17 cellular contexts compared by ENCODE assay signal in genomic region chr4:91212140-91212681, GRCh38.
DNase-seq lines count a peak whose midpoint lies in the region; FAIRE-seq and TF ChIP-seq lines count a peak whose summit lies in the region.
"Had no signal": no experiment of that assay in that cellular context is flagged by ENCODE, and none has a peak within 500 bp of the region (broad histone marks: within the 10 kb centered on the region; RNA-seq: fewer than 3 reads in every experiment).

No MANE protein-coding gene starts in this region.

- no peaks in the 10 kb centered on the region for H3K4me1 Mint-ChIP-seq in neural progenitor cell
- H3K4me1 Mint-ChIP-seq in activated CD4-positive, alpha-beta T cell treated with anti-CD3 and anti-CD28 coated beads, Interleukin-2, amount 10 ng/mL, durations not matched to agents 24 days and 14 days: no peaks in the 10 kb centered on the region
- H3K4me1 Mint-ChIP-seq: CD4-positive, alpha-beta memory T cell had no signal

- no peaks in the 10 kb centered on the region for H3K9me3 ChIP-seq in H1 (ENCODE audit: insufficient read depth in 2 of 2, low read depth in 1 of 2, low read length in 1 of 2)
- H3K9me3 ChIP-seq in neural progenitor cell (ENCODE audit: low read depth): no peaks in the 10 kb centered on the region

- H3K27me3 Mint-ChIP-seq in neural progenitor cell (ENCODE audit: insufficient read depth, low read depth): no peaks in the 10 kb centered on the region
- no peaks in the 10 kb centered on the region for H3K27me3 Mint-ChIP-seq in activated CD4-positive, alpha-beta T cell treated with anti-CD3 and anti-CD28 coated beads, Interleukin-2, amount 10 ng/mL, durations not matched to agents 24 days and 14 days
- H3K27me3 Mint-ChIP-seq: CD4-positive, alpha-beta memory T cell had no signal

- TF ChIP-seq CTCF in H1 (IDR thresholded peaks at IDR 0.05; ENCODE audit: control extremely low read depth in 1 of 3, insufficient read depth in 1 of 3, low read depth in 1 of 3, low read length in 3 of 3): no peak
- no peak for TF ChIP-seq CTCF in neural progenitor cell (IDR thresholded peaks at IDR 0.05)

- no peak overlapping the region for H4K8ac ChIP-seq in H1 (ENCODE audit: extremely low read depth, insufficient read depth, low read length)

- H3K27me3 ChIP-seq in H1 (replicated peaks in 1 of 4; ENCODE audit: control insufficient read depth in 3 of 4, extremely low read depth in 1 of 4, insufficient read depth in 3 of 4, low read length in 3 of 4) (no peaks in the 10 kb centered on the region), neural progenitor cell (no peaks in the 10 kb centered on the region)

- no peak overlapping the region for H3K56ac ChIP-seq in H1 (replicated peaks; ENCODE audit: insufficient read length, low read depth, low read length)

- no peaks in the 10 kb centered on the region for H3K36me3 Mint-ChIP-seq in neural progenitor cell
- H3K36me3 Mint-ChIP-seq in activated CD4-positive, alpha-beta T cell treated with anti-CD3 and anti-CD28 coated beads, Interleukin-2, amount 10 ng/mL, durations not matched to agents 24 days and 14 days (ENCODE audit: low read depth): no peaks in the 10 kb centered on the region
- H3K36me3 Mint-ChIP-seq: CD4-positive, alpha-beta memory T cell had no signal

- no peak overlapping the region for H2BK12ac ChIP-seq in H1 (ENCODE audit: low read depth, low read length)

- no peak overlapping the region for H3K27ac Mint-ChIP-seq in neural progenitor cell
- H3K27ac Mint-ChIP-seq in activated CD4-positive, alpha-beta T cell treated with anti-CD3 and anti-CD28 coated beads, Interleukin-2, amount 10 ng/mL, durations not matched to agents 24 days and 14 days: no peak overlapping the region
- H3K27ac Mint-ChIP-seq: CD4-positive, alpha-beta memory T cell had no signal

- H3K9ac ChIP-seq in H1 (replicated peaks in 1 of 4; ENCODE audit: extremely low read depth in 1 of 4, low read depth in 3 of 4, low read length in 3 of 4) (no peak overlapping the region), neural progenitor cell (no peak overlapping the region)

- intact Hi-C loops in activated CD4-positive, alpha-beta T cell treated with anti-CD3 and anti-CD28 coated beads, Interleukin-2, amount 10 ng/mL, durations not matched to agents 24 days and 14 days (cut with micrococcal nuclease): no loop called here

- no peaks in the 10 kb centered on the region for H4K20me1 ChIP-seq in H1 (replicated peaks in 1 of 2; ENCODE audit: control insufficient read depth in 1 of 2, insufficient read depth in 2 of 2, low read length in 2 of 2)
- H4K20me1 ChIP-seq in neural progenitor cell (ENCODE audit: low read depth): no peaks in the 10 kb centered on the region

- H3K23me2 ChIP-seq in H1 (ENCODE audit: low read depth, low read length): no peaks in the 10 kb centered on the region

- H3F3A ChIP-seq in neural progenitor cell (ENCODE audit: low read depth): no peaks in the 10 kb centered on the region

- no peak overlapping the region for H2AK5ac ChIP-seq in H1 (ENCODE audit: low read depth, low read length)

- H3K4me2 ChIP-seq in H1 (ENCODE audit: insufficient read depth in 1 of 2, low read depth in 2 of 2, low read length in 2 of 2): no peak overlapping the region; a peak in 1 of 4 replicates
- no peak overlapping the region for H3K4me2 ChIP-seq in neural progenitor cell

- no peak overlapping the region for H2BK20ac ChIP-seq in H1 (ENCODE audit: low read length)

- H3K9me3 Mint-ChIP-seq in neural progenitor cell: peaks cover 3% of the 10 kb centered on the region
- H3K9me3 Mint-ChIP-seq in activated CD4-positive, alpha-beta T cell treated with anti-CD3 and anti-CD28 coated beads, Interleukin-2, amount 10 ng/mL, durations not matched to agents 24 days and 14 days: no peaks in the 10 kb centered on the region

- H3K79me2 ChIP-seq in H1 (ENCODE audit: control insufficient read depth in 1 of 2, insufficient read depth in 2 of 2, low read length in 2 of 2) (no peaks in the 10 kb centered on the region), neural progenitor cell (ENCODE audit: low read depth) (no peaks in the 10 kb centered on the region)

- DNase-seq in NCI-H69 (lab: John Stamatoyannopoulos, UW) (peak; percentile 5), H1 (ENCODE audit: low read depth in 1 of 2, low spot score in 2 of 2) (peak in 1 of 2 experiments; percentile 10), iPS-NIHi11 (ENCODE audit: low spot score) (peak; percentile 19), neural progenitor cell (ENCODE audit: low spot score) (peak; percentile 50), kidney glomerular epithelial cell (lab: John Stamatoyannopoulos, UW) (no peak), NK-92 (lab: John Stamatoyannopoulos, UW; ENCODE audit: unreplicated experiment) (no peak), NCI-H82 treated with DMSO at 0.1 percent for 48 hours (lab: John Stamatoyannopoulos, UW; ENCODE audit: unreplicated experiment) (no peak)
- DNase-seq in activated CD4-positive, alpha-beta T cell treated with anti-CD3 and anti-CD28 coated beads, Interleukin-2, amount 10 ng/mL, durations not matched to agents 24 days and 14 days: no peak
- DNase-seq: C1 segment of cervical spinal cord; Calu3; CD4-positive, alpha-beta memory T cell; COR-L47; DMS53; DMS79 treated with DMSO at 0.1 percent for 48 hours; H9 had no signal

- CTCF ChIA-PET in H1 (lab: Charles Lee; ENCODE audit: partially characterized antibody): interaction anchor here (0.5 kb wide), 1 partner anchor 619 kb away, joined by 4 read pairs; no protein-coding TSS in a partner anchor

- H2AFZ ChIP-seq in H1 (ENCODE audit: low read length) (no peak overlapping the region), neural progenitor cell (replicated peaks) (no peak overlapping the region)

- 42% methylated on average over 3 of the region's 3 CpGs; no CpG with 5 or more reads in 1 of the 2 experiments for WGBS in H1 (ENCODE audit: extremely low coverage in 1 of 2, insufficient coverage in 1 of 2, insufficient read length in 1 of 2, insufficient replicate concordance in 2 of 2, low coverage in 1 of 2, low lambda C conversion rate in 2 of 2, missing lambda C conversion rate in 1 of 2), 2 experiments

- no peak for TF ChIP-seq POLR2A in H1 (IDR thresholded peaks at IDR 0.05; ENCODE audit: control extremely low read depth in 1 of 2, low read depth in 2 of 2, low read length in 2 of 2)

- H2BK5ac ChIP-seq in H1 (ENCODE audit: low read depth, low read length): no peak overlapping the region

- FAIRE-seq in H1 (lab: Jason Lieb, UNC): peak; percentile 24
- FAIRE-seq: G401.6, GM12892 had no signal

- H3K27ac ChIP-seq in H1 (ENCODE audit: low read depth, low read length) (no peak overlapping the region), neural progenitor cell (no peak overlapping the region)

- H3K14ac ChIP-seq in H1 (ENCODE audit: insufficient read length): no peak overlapping the region

- no peak for TF ChIP-seq EP300 in H1 (IDR thresholded peaks at IDR 0.05; ENCODE audit: borderline replicate concordance in 1 of 2, low read depth in 2 of 2, low read length in 2 of 2)

- no peak overlapping the region for H3K23ac ChIP-seq in H1 (ENCODE audit: insufficient read length)

- no peak overlapping the region for H3K4ac ChIP-seq in H1 (replicated peaks; ENCODE audit: insufficient read length, low read depth, low read length)

- H4K5ac ChIP-seq in H1 (ENCODE audit: insufficient read length, low read depth, low read length): no peak overlapping the region

- no peak overlapping the region for H3K18ac ChIP-seq in H1 (ENCODE audit: extremely low read depth, low read length)

- peaks cover 0 to 3% (median 0%) of the 10 kb centered on the region in 4 experiments; a peak in 1 of 7 replicates for H3K4me1 ChIP-seq in H1 (replicated peaks in 1 of 4; ENCODE audit: control insufficient read depth in 3 of 4, insufficient read depth in 4 of 4, low read length in 3 of 4)
- H3K4me1 ChIP-seq in neural progenitor cell: peaks cover 12% of the 10 kb centered on the region

- TF ChIP-seq RAD21 in H1 (IDR thresholded peaks at IDR 0.05 in 1 of 2, conservative IDR thresholded peaks at IDR 0.05 in 1 of 2; ENCODE audit: low read depth in 2 of 2, low read length in 2 of 2): no peak

- no peak overlapping the region for H3K4me3 Mint-ChIP-seq in neural progenitor cell
- no peak overlapping the region for H3K4me3 Mint-ChIP-seq in activated CD4-positive, alpha-beta T cell treated with anti-CD3 and anti-CD28 coated beads, Interleukin-2, amount 10 ng/mL, durations not matched to agents 24 days and 14 days
- H3K4me3 Mint-ChIP-seq: CD4-positive, alpha-beta memory T cell; H9 had no signal

- H3K4me3 ChIP-seq in H1 (ENCODE audit: extremely low read depth in 1 of 4, insufficient read depth in 2 of 4, low read depth in 3 of 4, low read length in 4 of 4) (no peak overlapping the region), neural progenitor cell (no peak overlapping the region)

- no peaks in the 10 kb centered on the region for H3K79me1 ChIP-seq in H1 (ENCODE audit: low read depth, low read length)

- POLR2A ChIA-PET in H1 (lab: Charles Lee; ENCODE audit: partially characterized antibody): no interaction called here

- H4K91ac ChIP-seq in H1 (replicated peaks; ENCODE audit: insufficient read length, low read length): no peak overlapping the region

- H2BK15ac ChIP-seq in H1 (ENCODE audit: low read length): no peak overlapping the region

- H2BK120ac ChIP-seq in H1 (replicated peaks; ENCODE audit: low read depth, low read length): no peak overlapping the region

- H3K36me3 ChIP-seq in H1 (ENCODE audit: control insufficient read depth in 2 of 4, insufficient read depth in 4 of 4, low read length in 3 of 4) (no peaks in the 10 kb centered on the region), neural progenitor cell (no peaks in the 10 kb centered on the region)

TF ChIP-seq in H1, 55 proteins besides CTCF, POLR2A, EP300 and RAD21 (continues in another document):
- no peak for TF ChIP-seq SUZ12 (IDR thresholded peaks at IDR 0.05; ENCODE audit: low read length)
- no peak for TF ChIP-seq MAFK (IDR thresholded peaks at IDR 0.05; ENCODE audit: low read depth, low read length)
- TF ChIP-seq TEAD4 (IDR thresholded peaks at IDR 0.05; ENCODE audit: low read depth, low read length): peak; percentile 55; the same call in 1 of the 2 replicates
- TF ChIP-seq JUN (IDR thresholded peaks at IDR 0.05; ENCODE audit: low read depth, low read length): no peak
- TF ChIP-seq USF2 (IDR thresholded peaks at IDR 0.05; ENCODE audit: low read length): no peak
- peak; percentile 92 for TF ChIP-seq NANOG (IDR thresholded peaks at IDR 0.05; ENCODE audit: insufficient read depth, low read depth, low read length, poor library complexity, severe bottlenecking)
- no peak for TF ChIP-seq BCL11A (IDR thresholded peaks at IDR 0.05; ENCODE audit: low read depth in 2 of 2, low read length in 2 of 2)

Comparison
In these comparisons a context has a peak if more than half of its experiments do, and no peak if none do; other contexts are left out.
1. DNase-seq: peak in NCI-H69 (single experiment), iPS-NIHi11 (single experiment) and neural progenitor cell (single experiment); none in kidney glomerular epithelial cell (single experiment), NK-92 (single experiment), NCI-H82 treated with DMSO at 0.1 percent for 48 hours (single experiment) and activated CD4-positive, alpha-beta T cell treated with anti-CD3 and anti-CD28 coated beads, Interleukin-2, amount 10 ng/mL, durations not matched to agents 24 days and 14 days (single experiment).